Comparison of ENCODE assay signal across 28 cellular contexts in genomic region chr9:28464817-28465216, GRCh38.
"Had no signal": no experiment of that assay in that cellular context is flagged by ENCODE, and none has a peak within 500 bp of the region (broad histone marks: within the 10 kb centered on the region; RNA-seq: fewer than 3 reads in every experiment).

No MANE protein-coding gene starts in this region.

- H3K9ac ChIP-seq: neural progenitor cell, parathyroid adenoma had no signal

- H3K79me2 ChIP-seq: parathyroid adenoma had no signal

- H3K9me3 ChIP-seq: ovary, psoas muscle, right lobe of liver, suprapubic skin, testis, vagina had no signal

- H3K27ac Mint-ChIP-seq: natural killer cell; nephron; neural progenitor cell; progenitor cell of endocrine pancreas; stimulated activated memory B cell treated with anti-CD40 and anti-IgM and Interleukin-4, amounts not matched to agents 10 μg/mL and 1 μg/mL and 100 μg/mL, for 72 hours; stimulated activated naive CD8-positive, alpha-beta T cell treated with anti-CD3 and anti-CD28 coated beads, Interleukin-15, amount 100 ng/mL, for 72 hours; type B pancreatic cell had no signal

- H3K36me3 ChIP-seq: neural progenitor cell, ovary, right lobe of liver, sigmoid colon, suprapubic skin, tibial artery, transverse colon, vagina had no signal

- H3K27me3 ChIP-seq: neural progenitor cell, ovary, right lobe of liver, sigmoid colon, suprapubic skin, testis, tibial artery, transverse colon, vagina had no signal

- H2AFZ ChIP-seq: neural progenitor cell, parathyroid adenoma had no signal

- H3K4me1 ChIP-seq: neural progenitor cell, parathyroid adenoma, psoas muscle, right lobe of liver, sigmoid colon, suprapubic skin, testis, tibial artery, transverse colon, vagina had no signal

- H3K4me3 Mint-ChIP-seq: natural killer cell; nephron; neural progenitor cell; stimulated activated memory B cell treated with anti-CD40 and anti-IgM and Interleukin-4, amounts not matched to agents 10 μg/mL and 1 μg/mL and 100 μg/mL, for 72 hours; stimulated activated naive CD8-positive, alpha-beta T cell treated with anti-CD3 and anti-CD28 coated beads, Interleukin-15, amount 100 ng/mL, for 72 hours; type B pancreatic cell had no signal

- ATAC-seq: natural killer cell; psoas muscle; right cardiac atrium; right lobe of liver; stimulated activated memory B cell treated with anti-CD40 and anti-IgM and Interleukin-4, amounts not matched to agents 10 μg/mL and 1 μg/mL and 100 μg/mL, for 72 hours; stimulated activated naive CD8-positive, alpha-beta T cell treated with anti-CD3 and anti-CD28 coated beads, Interleukin-15, amount 100 ng/mL, for 72 hours; stimulated activated naive CD8-positive, alpha-beta T cell treated with anti-CD3 and anti-CD28 coated beads, Interleukin-15, Interleukin-2, amounts not matched to agents 100 U/mL and 50 U/mL, for 24 hours had no signal

- H3K4me1 Mint-ChIP-seq: nephron; neural progenitor cell; stimulated activated memory B cell treated with anti-CD40 and anti-IgM and Interleukin-4, amounts not matched to agents 10 μg/mL and 1 μg/mL and 100 μg/mL, for 72 hours; stimulated activated naive CD8-positive, alpha-beta T cell treated with anti-CD3 and anti-CD28 coated beads, Interleukin-15, amount 100 ng/mL, for 72 hours had no signal

- H3K36me3 Mint-ChIP-seq: natural killer cell; neural progenitor cell; stimulated activated memory B cell treated with anti-CD40 and anti-IgM and Interleukin-4, amounts not matched to agents 10 μg/mL and 1 μg/mL and 100 μg/mL, for 72 hours; type B pancreatic cell had no signal

- H3K4me3 ChIP-seq: neural progenitor cell, ovary, psoas muscle, right lobe of liver, sigmoid colon, suprapubic skin, testis, tibial artery, transverse colon, vagina had no signal

- H3K4me2 ChIP-seq: neural progenitor cell had no signal

- H3K27ac ChIP-seq: neural progenitor cell, ovary, parathyroid adenoma, psoas muscle, right lobe of liver, sigmoid colon, suprapubic skin, testis, tibial artery, transverse colon, vagina had no signal

- H3K27me3 Mint-ChIP-seq: progenitor cell of endocrine pancreas; stimulated activated memory B cell treated with anti-CD40 and anti-IgM and Interleukin-4, amounts not matched to agents 10 μg/mL and 1 μg/mL and 100 μg/mL, for 72 hours; stimulated activated naive CD8-positive, alpha-beta T cell treated with anti-CD3 and anti-CD28 coated beads, Interleukin-15, amount 100 ng/mL, for 72 hours; type B pancreatic cell had no signal

- DNase-seq: natural killer cell; occipital lobe; ovary; psoas muscle; right cardiac atrium; right lobe of liver; sigmoid colon; small intestine; stimulated activated CD4-positive, alpha-beta T cell treated with anti-CD3 and anti-CD28 coated beads, Interleukin-12 subunit alpha, Interleukin-12 subunit beta, amount 100 ng/mL, for 4 hours; stimulated activated CD4-positive, alpha-beta T cell treated with anti-CD3 and anti-CD28 coated beads, Interleukin-1b, Interleukin-23, amount 100 ng/mL, for 48 hours; stimulated activated CD4-positive, alpha-beta T cell treated with anti-CD3 and anti-CD28 coated beads, Interleukin-4, amount 100 ng/mL, for 1 hour; stimulated activated CD4-positive, alpha-beta T cell treated with anti-CD3 and anti-CD28 coated beads, Interleukin-4, amount 100 ng/mL, for 4 hours; stimulated activated CD8-positive, alpha-beta memory T cell treated with anti-CD3 and anti-CD28 coated beads, Interleukin-4, amount 100 ng/mL, for 48 hours; stimulated activated naive CD4-positive, alpha-beta T cell; stimulated activated naive CD8-positive, alpha-beta T cell treated with anti-CD3 and anti-CD28 coated beads, Interleukin-15, amount 100 ng/mL, for 72 hours; stimulated activated naive CD8-positive, alpha-beta T cell treated with anti-CD3 and anti-CD28 coated beads, Interleukin-15, Interleukin-2, amounts not matched to agents 100 U/mL and 50 U/mL, for 24 hours; substantia nigra; testis; tibial artery; transverse colon had no signal

- H3K9me3 Mint-ChIP-seq: type B pancreatic cell had no signal
